ENCODE assay signal across 8 cellular contexts in the genomic region with DNA sequence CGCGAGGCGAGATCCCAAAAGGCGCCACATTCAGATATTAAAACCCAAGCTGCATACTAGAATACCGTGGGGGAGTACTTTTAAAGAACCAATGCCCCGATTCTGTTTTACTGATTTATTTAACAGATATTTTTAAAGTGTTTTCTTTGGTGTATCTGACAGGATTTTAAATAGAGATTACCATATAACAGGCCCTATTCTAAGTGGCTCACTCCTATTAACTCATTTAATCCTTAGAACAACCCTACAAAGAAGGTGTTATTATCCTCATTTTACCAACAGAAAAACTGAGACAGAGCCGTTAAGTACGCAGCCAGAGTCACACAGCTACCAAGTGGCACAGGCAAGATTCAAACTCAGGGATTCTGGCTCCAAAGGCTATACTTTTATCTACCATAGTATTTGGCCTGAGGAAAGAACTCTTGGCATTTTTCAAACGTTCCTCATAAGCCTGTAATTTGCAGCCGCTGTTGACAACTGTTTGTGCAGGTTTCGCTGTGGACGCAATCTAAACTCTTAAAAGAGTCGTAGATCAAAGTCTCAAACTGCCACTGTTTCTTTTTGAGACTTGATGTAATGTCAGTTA. TPM values are rescaled to one million over a fixed set of nuclear protein-coding genes. Genes with fewer than 3 reads are reported as not detected.
A peak's percentile ranks its signal among the peaks of the same experiment; 100 is the strongest.
DNase-seq lines count a peak whose midpoint lies in the region; ATAC-seq, FAIRE-seq and TF ChIP-seq lines count a peak whose summit lies in the region.

No MANE protein-coding gene starts in this region.

- ATAC-seq in omental fat pad (ENCODE audit: low FRiP score) = no peak

- FAIRE-seq in H54 (lab: Jason Lieb, UNC) = no peak

- peaks cover 22% of the 10 kb centered on the region for H3K4me1 ChIP-seq in neuron (ENCODE audit: insufficient read depth, low read length)

- TF ChIP-seq CTCF in chondrocyte (IDR thresholded peaks at IDR 0.05) = no peak
- no peak for TF ChIP-seq CTCF in omental fat pad (IDR thresholded peaks at IDR 0.05)

- H3K9me3 Mint-ChIP-seq in chondrocyte (ENCODE audit: low read depth) = no peaks in the 10 kb centered on the region

- H3K27ac Mint-ChIP-seq in chondrocyte (ENCODE audit: unreplicated experiment) = no peak overlapping the region

- H3K4me1 Mint-ChIP-seq in chondrocyte (ENCODE audit: low read depth) = peaks cover 31% of the 10 kb centered on the region

- H3K27me3 ChIP-seq in neuron (ENCODE audit: insufficient read depth, low read length) = no peaks in the 10 kb centered on the region

- peak overlapping the region; percentile 86 for H3K4me3 Mint-ChIP-seq in chondrocyte (ENCODE audit: unreplicated experiment)

- peaks cover 3% of the 10 kb centered on the region for H3K36me3 ChIP-seq in neuron (ENCODE audit: insufficient read depth, low read length)

- no peaks in the 10 kb centered on the region for H3K27me3 Mint-ChIP-seq in chondrocyte (ENCODE audit: low read depth)

- H3K4me3 ChIP-seq in neuron (ENCODE audit: low read length) = peak overlapping the region; percentile 40

- peak overlapping the region; percentile 73 for H2AFZ ChIP-seq in neuron (ENCODE audit: low read depth, low read length)

- H3K36me3 Mint-ChIP-seq in chondrocyte (ENCODE audit: low read depth) = no peaks in the 10 kb centered on the region

- no peak for TF ChIP-seq POLR2A in H54 (IDR thresholded peaks at IDR 0.05; ENCODE audit: low read depth, low read length)

- H3K9me3 ChIP-seq in neuron (ENCODE audit: low read length) = no peaks in the 10 kb centered on the region

- DNase-seq in ELR (ENCODE audit: low read depth) (peak; percentile 9), NCI-H69 (lab: John Stamatoyannopoulos, UW) (peak; percentile 52), chondrocyte (ENCODE audit: low spot score) (no peak), omental fat pad (ENCODE audit: low spot score) (no peak), NCI-H2196 treated with DMSO at 0.1 percent for 48 hours (lab: John Stamatoyannopoulos, UW; ENCODE audit: unreplicated experiment) (no peak), H54 (ENCODE audit: insufficient read length, low spot score) (no peak), NCI-H1092 (lab: John Stamatoyannopoulos, UW) (no peak)

RNA-seq across cellular contexts. Expression of a gene that starts 0.6 kb away (rescaled TPM):
- total RNA-seq in chondrocyte (39.6 to 48.3 TPM (median 43.8 TPM) in 3 replicates), omental fat pad (10 to 100 TPM; 64.8 to 91.5 (median 76.5) TPM)

RNA-seq across cellular contexts. Expression of a gene that starts 46.8 kb away (rescaled TPM):
- 3.6 to 5.3 TPM (median 4.1 TPM) in 3 replicates for total RNA-seq in chondrocyte
- under 1 TPM in 3 of 4 donors, not detected in 1; 0.06 to 0.24 (median 0.16) TPM for total RNA-seq in omental fat pad

Comparison
In these comparisons a context has a peak if more than half of its experiments do, and no peak if none do; other contexts are left out.
1. DNase-seq: peak in ELR (single experiment) and NCI-H69 (single experiment); none in chondrocyte (single experiment), omental fat pad (single experiment), NCI-H2196 treated with DMSO at 0.1 percent for 48 hours (single experiment), H54 (single experiment) and NCI-H1092 (single experiment).